Comparison of ENCODE assay signal across 1 cellular context in the genomic region with DNA sequence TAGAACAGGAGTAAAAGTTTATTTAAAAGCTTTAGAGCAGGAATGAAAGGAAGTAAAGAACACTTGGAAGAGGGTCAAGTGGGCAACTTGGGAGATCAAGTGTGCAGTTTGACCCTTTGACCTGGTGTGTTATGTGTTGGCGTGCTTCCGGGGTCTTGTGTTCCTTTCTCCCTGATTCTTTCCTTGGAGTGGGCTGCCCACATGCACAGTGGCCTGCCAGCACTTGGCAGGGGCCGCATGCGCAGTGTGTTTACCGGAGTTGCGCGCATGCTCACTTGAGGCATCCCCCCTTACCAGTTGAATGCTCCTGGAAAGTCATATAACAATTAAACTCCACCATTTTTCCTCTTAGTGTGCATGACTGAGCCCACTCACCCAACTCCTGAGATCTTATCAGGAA.
TF ChIP-seq lines count a peak whose summit lies in the region.

No MANE protein-coding gene starts in this region.

TF ChIP-seq in H1, 55 proteins besides CTCF, POLR2A, EP300 and RAD21 (continued from another document):
- TF ChIP-seq, protein P1, sequence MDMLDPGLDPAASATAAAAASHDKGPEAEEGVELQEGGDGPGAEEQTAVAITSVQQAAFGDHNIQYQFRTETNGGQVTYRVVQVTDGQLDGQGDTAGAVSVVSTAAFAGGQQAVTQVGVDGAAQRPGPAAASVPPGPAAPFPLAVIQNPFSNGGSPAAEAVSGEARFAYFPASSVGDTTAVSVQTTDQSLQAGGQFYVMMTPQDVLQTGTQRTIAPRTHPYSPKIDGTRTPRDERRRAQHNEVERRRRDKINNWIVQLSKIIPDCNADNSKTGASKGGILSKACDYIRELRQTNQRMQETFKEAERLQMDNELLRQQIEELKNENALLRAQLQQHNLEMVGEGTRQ (IDR thresholded peaks at IDR 0.05; ENCODE audit: low read length) = no peak
- TF ChIP-seq SUZ12 (IDR thresholded peaks at IDR 0.05; ENCODE audit: low read length) (no peak), EZH2 (IDR thresholded peaks at IDR 0.05; ENCODE audit: low read depth, low read length, severe bottlenecking) (no peak), KDM4A (IDR thresholded peaks at IDR 0.05; ENCODE audit: low read depth, low read length, severe bottlenecking) (no peak), CTBP2 (IDR thresholded peaks at IDR 0.05; ENCODE audit: borderline replicate concordance, insufficient read depth, insufficient read length, low read length) (no peak), CHD2 (IDR thresholded peaks at IDR 0.05; ENCODE audit: low read length) (no peak), RXRA (IDR thresholded peaks at IDR 0.05; ENCODE audit: insufficient read depth, low read depth, low read length) (no peak), TAF7 (optimal IDR thresholded peaks at IDR 0.05; ENCODE audit: borderline replicate concordance, low read depth, low read length) (no peak), JUND (IDR thresholded peaks at IDR 0.05; ENCODE audit: low read length) (no peak), JUN (IDR thresholded peaks at IDR 0.05; ENCODE audit: low read depth, low read length) (no peak), PHF8 (conservative IDR thresholded peaks at IDR 0.05; ENCODE audit: low read depth, low read length) (no peak)
- TF ChIP-seq, protein P2, sequence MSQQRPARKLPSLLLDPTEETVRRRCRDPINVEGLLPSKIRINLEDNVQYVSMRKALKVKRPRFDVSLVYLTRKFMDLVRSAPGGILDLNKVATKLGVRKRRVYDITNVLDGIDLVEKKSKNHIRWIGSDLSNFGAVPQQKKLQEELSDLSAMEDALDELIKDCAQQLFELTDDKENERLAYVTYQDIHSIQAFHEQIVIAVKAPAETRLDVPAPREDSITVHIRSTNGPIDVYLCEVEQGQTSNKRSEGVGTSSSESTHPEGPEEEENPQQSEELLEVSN (IDR thresholded peaks at IDR 0.05) = no peak
- TF ChIP-seq, protein P3, sequence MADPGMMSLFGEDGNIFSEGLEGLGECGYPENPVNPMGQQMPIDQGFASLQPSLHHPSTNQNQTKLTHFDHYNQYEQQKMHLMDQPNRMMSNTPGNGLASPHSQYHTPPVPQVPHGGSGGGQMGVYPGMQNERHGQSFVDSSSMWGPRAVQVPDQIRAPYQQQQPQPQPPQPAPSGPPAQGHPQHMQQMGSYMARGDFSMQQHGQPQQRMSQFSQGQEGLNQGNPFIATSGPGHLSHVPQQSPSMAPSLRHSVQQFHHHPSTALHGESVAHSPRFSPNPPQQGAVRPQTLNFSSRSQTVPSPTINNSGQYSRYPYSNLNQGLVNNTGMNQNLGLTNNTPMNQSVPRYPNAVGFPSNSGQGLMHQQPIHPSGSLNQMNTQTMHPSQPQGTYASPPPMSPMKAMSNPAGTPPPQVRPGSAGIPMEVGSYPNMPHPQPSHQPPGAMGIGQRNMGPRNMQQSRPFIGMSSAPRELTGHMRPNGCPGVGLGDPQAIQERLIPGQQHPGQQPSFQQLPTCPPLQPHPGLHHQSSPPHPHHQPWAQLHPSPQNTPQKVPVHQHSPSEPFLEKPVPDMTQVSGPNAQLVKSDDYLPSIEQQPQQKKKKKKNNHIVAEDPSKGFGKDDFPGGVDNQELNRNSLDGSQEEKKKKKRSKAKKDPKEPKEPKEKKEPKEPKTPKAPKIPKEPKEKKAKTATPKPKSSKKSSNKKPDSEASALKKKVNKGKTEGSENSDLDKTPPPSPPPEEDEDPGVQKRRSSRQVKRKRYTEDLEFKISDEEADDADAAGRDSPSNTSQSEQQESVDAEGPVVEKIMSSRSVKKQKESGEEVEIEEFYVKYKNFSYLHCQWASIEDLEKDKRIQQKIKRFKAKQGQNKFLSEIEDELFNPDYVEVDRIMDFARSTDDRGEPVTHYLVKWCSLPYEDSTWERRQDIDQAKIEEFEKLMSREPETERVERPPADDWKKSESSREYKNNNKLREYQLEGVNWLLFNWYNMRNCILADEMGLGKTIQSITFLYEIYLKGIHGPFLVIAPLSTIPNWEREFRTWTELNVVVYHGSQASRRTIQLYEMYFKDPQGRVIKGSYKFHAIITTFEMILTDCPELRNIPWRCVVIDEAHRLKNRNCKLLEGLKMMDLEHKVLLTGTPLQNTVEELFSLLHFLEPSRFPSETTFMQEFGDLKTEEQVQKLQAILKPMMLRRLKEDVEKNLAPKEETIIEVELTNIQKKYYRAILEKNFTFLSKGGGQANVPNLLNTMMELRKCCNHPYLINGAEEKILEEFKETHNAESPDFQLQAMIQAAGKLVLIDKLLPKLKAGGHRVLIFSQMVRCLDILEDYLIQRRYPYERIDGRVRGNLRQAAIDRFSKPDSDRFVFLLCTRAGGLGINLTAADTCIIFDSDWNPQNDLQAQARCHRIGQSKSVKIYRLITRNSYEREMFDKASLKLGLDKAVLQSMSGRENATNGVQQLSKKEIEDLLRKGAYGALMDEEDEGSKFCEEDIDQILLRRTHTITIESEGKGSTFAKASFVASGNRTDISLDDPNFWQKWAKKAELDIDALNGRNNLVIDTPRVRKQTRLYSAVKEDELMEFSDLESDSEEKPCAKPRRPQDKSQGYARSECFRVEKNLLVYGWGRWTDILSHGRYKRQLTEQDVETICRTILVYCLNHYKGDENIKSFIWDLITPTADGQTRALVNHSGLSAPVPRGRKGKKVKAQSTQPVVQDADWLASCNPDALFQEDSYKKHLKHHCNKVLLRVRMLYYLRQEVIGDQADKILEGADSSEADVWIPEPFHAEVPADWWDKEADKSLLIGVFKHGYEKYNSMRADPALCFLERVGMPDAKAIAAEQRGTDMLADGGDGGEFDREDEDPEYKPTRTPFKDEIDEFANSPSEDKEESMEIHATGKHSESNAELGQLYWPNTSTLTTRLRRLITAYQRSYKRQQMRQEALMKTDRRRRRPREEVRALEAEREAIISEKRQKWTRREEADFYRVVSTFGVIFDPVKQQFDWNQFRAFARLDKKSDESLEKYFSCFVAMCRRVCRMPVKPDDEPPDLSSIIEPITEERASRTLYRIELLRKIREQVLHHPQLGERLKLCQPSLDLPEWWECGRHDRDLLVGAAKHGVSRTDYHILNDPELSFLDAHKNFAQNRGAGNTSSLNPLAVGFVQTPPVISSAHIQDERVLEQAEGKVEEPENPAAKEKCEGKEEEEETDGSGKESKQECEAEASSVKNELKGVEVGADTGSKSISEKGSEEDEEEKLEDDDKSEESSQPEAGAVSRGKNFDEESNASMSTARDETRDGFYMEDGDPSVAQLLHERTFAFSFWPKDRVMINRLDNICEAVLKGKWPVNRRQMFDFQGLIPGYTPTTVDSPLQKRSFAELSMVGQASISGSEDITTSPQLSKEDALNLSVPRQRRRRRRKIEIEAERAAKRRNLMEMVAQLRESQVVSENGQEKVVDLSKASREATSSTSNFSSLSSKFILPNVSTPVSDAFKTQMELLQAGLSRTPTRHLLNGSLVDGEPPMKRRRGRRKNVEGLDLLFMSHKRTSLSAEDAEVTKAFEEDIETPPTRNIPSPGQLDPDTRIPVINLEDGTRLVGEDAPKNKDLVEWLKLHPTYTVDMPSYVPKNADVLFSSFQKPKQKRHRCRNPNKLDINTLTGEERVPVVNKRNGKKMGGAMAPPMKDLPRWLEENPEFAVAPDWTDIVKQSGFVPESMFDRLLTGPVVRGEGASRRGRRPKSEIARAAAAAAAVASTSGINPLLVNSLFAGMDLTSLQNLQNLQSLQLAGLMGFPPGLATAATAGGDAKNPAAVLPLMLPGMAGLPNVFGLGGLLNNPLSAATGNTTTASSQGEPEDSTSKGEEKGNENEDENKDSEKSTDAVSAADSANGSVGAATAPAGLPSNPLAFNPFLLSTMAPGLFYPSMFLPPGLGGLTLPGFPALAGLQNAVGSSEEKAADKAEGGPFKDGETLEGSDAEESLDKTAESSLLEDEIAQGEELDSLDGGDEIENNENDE (IDR thresholded peaks at IDR 0.05; ENCODE audit: insufficient replicate concordance, low read length) = no peak
